In genomic region chrX:153495362-153495751, GRCh38 we compare ENCODE assay signal across 11 cellular contexts. TPM values are rescaled to one million over a fixed set of nuclear protein-coding genes. Genes with fewer than 3 reads are reported as not detected.
DNase-seq lines count a peak whose midpoint lies in the region; ATAC-seq and TF ChIP-seq lines count a peak whose summit lies in the region.
"Had no signal": no experiment of that assay in that cellular context is flagged by ENCODE, and none has a peak within 500 bp of the region (broad histone marks: within the 10 kb centered on the region; RNA-seq: fewer than 3 reads in every experiment).

No MANE protein-coding gene starts in this region.

- peaks cover 0 to 74% (median 49%) of the 10 kb centered on the region in 11 experiments; a peak in 19 of 22 replicates for H3K27me3 ChIP-seq in BLaER1 treated with 17β-estradiol and CSF1 and Interleukin-3, amounts not matched to agents 10 nM and 100 nM
- H3K27me3 ChIP-seq in adipocyte (replicated peaks; ENCODE audit: control insufficient read depth, insufficient read depth, low read length), result peaks cover 4% of the 10 kb centered on the region
- H3K27me3 ChIP-seq in psoas muscle (ENCODE audit: insufficient read depth in 3 of 3, low read length in 2 of 3), result peaks cover 0 to 11% (median 0%) of the 10 kb centered on the region in 3 donors
- H3K27me3 ChIP-seq in testis, result no peaks in the 10 kb centered on the region

- no peak overlapping the region for H3K4me3 ChIP-seq in BLaER1 treated with 17β-estradiol and CSF1 and Interleukin-3, amounts not matched to agents 10 nM and 100 nM
- H3K4me3 ChIP-seq in adipocyte (ENCODE audit: low read length) (peak overlapping the region; percentile 76), psoas muscle (peak overlapping the region; percentile 48), testis (peak overlapping the region in 1 of 2 donors; percentile 7)

- H3K4me1 ChIP-seq in BLaER1 treated with 17β-estradiol and CSF1 and Interleukin-3, amounts not matched to agents 10 nM and 100 nM, result peaks cover 27 to 80% (median 60%) of the 10 kb centered on the region in 10 experiments
- no peaks in the 10 kb centered on the region for H3K4me1 ChIP-seq in adipocyte (ENCODE audit: control insufficient read depth, insufficient read depth, low read length)
- no peaks in the 10 kb centered on the region for H3K4me1 ChIP-seq in psoas muscle
- H3K4me1 ChIP-seq in testis, result peaks cover 3% of the 10 kb centered on the region

- ATAC-seq in Right ventricle myocardium superior (ENCODE audit: poor library complexity), result peak; percentile 47
- ATAC-seq in psoas muscle, result peak in 1 of 4 donors; percentile 39
- ATAC-seq in GM19463 (IDR thresholded peaks at IDR 0.05; ENCODE audit: unreplicated experiment), result no peak
- ATAC-seq in GM18861 (IDR thresholded peaks at IDR 0.05; ENCODE audit: unreplicated experiment), result no peak

- peak; percentile 84 for DNase-seq in adipocyte (ENCODE audit: low read depth)
- DNase-seq in Right ventricle myocardium superior, result peak; percentile 55
- peak in 1 of 2 donors; percentile 58 for DNase-seq in psoas muscle
- DNase-seq in testis, result no peak
- no peak for DNase-seq in activated CD4-positive, alpha-beta T cell treated with anti-CD3 and anti-CD28 coated beads, Interleukin-2, amount 50 U/mL, for 1 hour
- DNase-seq: DMS79, RPMI8226 had no signal

- intact Hi-C loops in Right ventricle myocardium superior (cut with DNase I) (no loop called here), psoas muscle (cut with DNase I) (no loop called here), testis (cut with DNase I; ENCODE audit: low total_unique reads) (no loop called here)

- H3K4me2 ChIP-seq in BLaER1 treated with 17β-estradiol and CSF1 and Interleukin-3, amounts not matched to agents 10 nM and 100 nM, result peak overlapping the region in 9 of 11 experiments; percentile 32 to 62 (median 58); a peak in 15 of 22 replicates

- H3K9ac ChIP-seq in BLaER1 treated with 17β-estradiol and CSF1 and Interleukin-3, amounts not matched to agents 10 nM and 100 nM, result peak overlapping the region in 1 of 11 experiments; percentile 24; a peak in 1 of 22 replicates
- peak overlapping the region; percentile 72 for H3K9ac ChIP-seq in adipocyte (ENCODE audit: low read length)

- WGBS in psoas muscle, 3 donors, result 31 to 59% (median 33%) methylated on average over 7 to 17 of the region's 17 CpGs
- WGBS in testis, 2 donors, result 9 to 35% methylated on average over 4 to 12 of the region's 17 CpGs

- no peaks in the 10 kb centered on the region for H3K36me3 ChIP-seq in BLaER1 treated with 17β-estradiol and CSF1 and Interleukin-3, amounts not matched to agents 10 nM and 100 nM
- no peaks in the 10 kb centered on the region for H3K36me3 ChIP-seq in adipocyte (ENCODE audit: control insufficient read depth, insufficient read depth, low read length, severe bottlenecking)
- H3K36me3 ChIP-seq in psoas muscle (ENCODE audit: insufficient read depth in 1 of 2, low read depth in 1 of 2), result no peaks in the 10 kb centered on the region
- H3K36me3 ChIP-seq in testis (ENCODE audit: low read depth, missing control alignments), result no peaks in the 10 kb centered on the region

- H3K9me3 ChIP-seq in BLaER1 treated with 17β-estradiol and CSF1 and Interleukin-3, amounts not matched to agents 10 nM and 100 nM (replicated peaks in 1 of 11), result no peaks in the 10 kb centered on the region
- no peaks in the 10 kb centered on the region for H3K9me3 ChIP-seq in adipocyte (ENCODE audit: control insufficient read depth, low read length)
- H3K9me3 ChIP-seq in psoas muscle, result no peaks in the 10 kb centered on the region
- H3K9me3 ChIP-seq in testis, result no peaks in the 10 kb centered on the region

- peaks cover 0 to 63% (median 0%) of the 10 kb centered on the region in 11 experiments; a peak in 7 of 22 replicates for H4K20me1 ChIP-seq in BLaER1 treated with 17β-estradiol and CSF1 and Interleukin-3, amounts not matched to agents 10 nM and 100 nM

- TF ChIP-seq CTCF in psoas muscle (IDR thresholded peaks at IDR 0.05), result no peak
- no peak for TF ChIP-seq CTCF in testis (IDR thresholded peaks at IDR 0.05)

- no peak for TF ChIP-seq POLR2A in testis (IDR thresholded peaks at IDR 0.05)

- no peak overlapping the region for H3K27ac ChIP-seq in BLaER1 treated with 17β-estradiol and CSF1 and Interleukin-3, amounts not matched to agents 10 nM and 100 nM
- H3K27ac ChIP-seq in psoas muscle (no peak overlapping the region), testis (peak overlapping the region in 1 of 2 donors; percentile 68)

RNA-seq across cellular contexts. Expression of gene BGN, which starts 0.6 kb away (rescaled TPM):
- total RNA-seq in Right ventricle myocardium superior, result 35.3 TPM
- total RNA-seq in psoas muscle, result 10 to 100 TPM; 12.6 to 62.4 (median 23.6) TPM
- 1 to 10 TPM; 6.7 to 9.9 (median 8.4) TPM for polyA plus RNA-seq in psoas muscle
- total RNA-seq in testis, result 10 to 100 TPM; 42.3 to 76.5 TPM
- 174 TPM for polyA plus RNA-seq in testis (ENCODE audit: insufficient read depth, low read depth, low replicate concordance)
- total RNA-seq: activated CD8-positive, alpha-beta T cell treated with anti-CD3 and anti-CD28 coated beads for 36 hours had no signal

RNA-seq across cellular contexts. Expression of gene ATP2B3, which starts 22.1 kb away (rescaled TPM):
- not detected for total RNA-seq in Right ventricle myocardium superior
- under 1 TPM in 1 of 4 donors, not detected in 3; 0.04 TPM for total RNA-seq in psoas muscle
- polyA plus RNA-seq in psoas muscle, result under 1 TPM in 2 of 3 donors, not detected in 1; 0.01 TPM
- 1 to 10 TPM in 1 of 2 donors, under 1 TPM in 1; 0.16 to 1.2 TPM for total RNA-seq in testis
- 0.73 TPM for polyA plus RNA-seq in testis (ENCODE audit: insufficient read depth, low read depth, low replicate concordance)
- total RNA-seq: activated CD8-positive, alpha-beta T cell treated with anti-CD3 and anti-CD28 coated beads for 36 hours had no signal

RNA-seq across cellular contexts. Expression of gene HAUS7, which starts 25.0 kb away (rescaled TPM):
- total RNA-seq in Right ventricle myocardium superior (18.6 TPM), psoas muscle (10 to 100 TPM; 10.7 to 17.3 (median 12.7) TPM), testis (10 to 100 TPM; 34.0 to 35.2 TPM)
- polyA plus RNA-seq in psoas muscle (10 to 100 TPM in 2 of 3 donors, 1 to 10 TPM in 1; 8.3 to 18.5 (median 15.0) TPM), testis (ENCODE audit: insufficient read depth, low read depth, low replicate concordance) (18.0 TPM)

RNA-seq across cellular contexts. Expression of gene TREX2, which starts 49.5 kb away (rescaled TPM):
- 0.19 TPM for total RNA-seq in Right ventricle myocardium superior
- total RNA-seq in psoas muscle, result under 1 TPM in 3 of 4 donors, not detected in 1; 0.25 to 0.56 (median 0.42) TPM
- polyA plus RNA-seq in psoas muscle, result under 1 TPM in 2 of 3 donors, not detected in 1; 0.10 to 0.27 TPM
- total RNA-seq in testis, result 1 to 10 TPM; 4.0 to 7.5 TPM
- polyA plus RNA-seq in testis (ENCODE audit: insufficient read depth, low read depth, low replicate concordance), result 0.51 TPM

Comparison
In these comparisons a context has a peak if more than half of its experiments do, and no peak if none do; other contexts are left out.
1. H3K4me3 ChIP-seq: peak in adipocyte (single experiment) and psoas muscle (single experiment); none in BLaER1 treated with 17β-estradiol and CSF1 and Interleukin-3, amounts not matched to agents 10 nM and 100 nM (0 of 10).
2. DNase-seq: peak in adipocyte (single experiment) and Right ventricle myocardium superior (single experiment); none in testis (single experiment) and activated CD4-positive, alpha-beta T cell treated with anti-CD3 and anti-CD28 coated beads, Interleukin-2, amount 50 U/mL, for 1 hour (single experiment).